9 cellular contexts compared by ENCODE assay signal in the genomic region with DNA sequence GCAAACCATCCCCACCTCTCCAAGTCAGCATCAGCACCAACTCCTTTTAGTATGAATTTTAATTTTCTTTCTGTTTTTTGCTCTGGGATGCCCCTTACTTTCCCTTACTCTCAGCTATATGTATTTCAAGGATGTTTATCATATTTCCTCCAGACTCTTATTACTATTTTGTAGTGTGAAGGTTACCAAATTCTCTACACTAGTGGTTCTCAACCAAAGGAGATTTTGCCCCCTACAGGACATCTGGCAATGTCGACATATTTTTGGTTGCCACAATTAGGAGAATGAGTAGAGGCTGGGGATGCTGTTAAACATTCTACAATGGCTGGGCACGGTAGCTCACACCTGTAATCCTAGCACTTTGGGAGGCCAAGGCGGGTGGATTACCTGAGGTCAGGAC. TPM values are rescaled to one million over a fixed set of nuclear protein-coding genes. Genes with fewer than 3 reads are reported as not detected.
DNase-seq lines count a peak whose midpoint lies in the region; ATAC-seq, FAIRE-seq and TF ChIP-seq lines count a peak whose summit lies in the region.
"Had no signal": no experiment of that assay in that cellular context is flagged by ENCODE, and none has a peak within 500 bp of the region (broad histone marks: within the 10 kb centered on the region; RNA-seq: fewer than 3 reads in every experiment).

No MANE protein-coding gene starts in this region.

- TF ChIP-seq POLR2A in GM12891 (IDR thresholded peaks at IDR 0.05; ENCODE audit: low read depth, low read length) (no peak), endothelial cell of umbilical vein (IDR thresholded peaks at IDR 0.05; ENCODE audit: low read depth, low read length) (no peak)

- H3K27ac ChIP-seq in OCI-LY7 (ENCODE audit: low read depth, low read length, poor library complexity, severe bottlenecking), result no peak overlapping the region
- no peak overlapping the region for H3K27ac ChIP-seq in endothelial cell of umbilical vein (ENCODE audit: insufficient read depth, low read depth, low read length)
- H3K27ac ChIP-seq: pancreas had no signal

- no peaks in the 10 kb centered on the region for H4K20me1 ChIP-seq in OCI-LY7 (ENCODE audit: insufficient read depth, low read length)
- no peaks in the 10 kb centered on the region for H4K20me1 ChIP-seq in endothelial cell of umbilical vein (replicated peaks; ENCODE audit: control insufficient read depth, extremely low read depth, insufficient read depth, low read length)

- peak overlapping the region in 1 of 3 experiments; percentile 2 for H3K27ac Mint-ChIP-seq in nephron

- no peaks in the 10 kb centered on the region for H3K9me3 Mint-ChIP-seq in nephron

- H3K9me3 ChIP-seq in OCI-LY7 (ENCODE audit: low read length), result no peaks in the 10 kb centered on the region
- no peaks in the 10 kb centered on the region for H3K9me3 ChIP-seq in endothelial cell of umbilical vein (replicated peaks; ENCODE audit: control insufficient read depth, insufficient read depth, low read length)
- H3K9me3 ChIP-seq: pancreas had no signal

- H3K4me2 ChIP-seq in OCI-LY7 (ENCODE audit: low read length) (no peak overlapping the region), endothelial cell of umbilical vein (ENCODE audit: insufficient read depth, low read length) (no peak overlapping the region)

- POLR2A ChIA-PET in OCI-LY7 (lab: Charles Lee) (interaction anchor here (0.6 kb wide), 1 partner anchor 112 kb away, joined by 5 read pairs; no protein-coding TSS in a partner anchor), endothelial cell of umbilical vein (lab: Charles Lee) (no interaction called here)

- H3K27me3 Mint-ChIP-seq in nephron (ENCODE audit: low read depth), result no peaks in the 10 kb centered on the region

- BruUV-seq in OCI-LY7 (replicated peaks; lab: Mats Ljungman, UMichigan) (no TSS peak), endothelial cell of umbilical vein (replicated peaks; lab: Mats Ljungman, UMichigan) (no TSS peak)

- H3K27me3 ChIP-seq in endothelial cell of umbilical vein (ENCODE audit: control insufficient read depth in 2 of 2, insufficient read depth in 2 of 2, low read length in 2 of 2), result no peaks in the 10 kb centered on the region
- H3K27me3 ChIP-seq: pancreas had no signal

- DNase-seq in CD1c-positive myeloid dendritic cell (ENCODE audit: extremely low spot score) (peak; percentile 36), GM12891 (ENCODE audit: insufficient read length, low spot score) (peak; percentile 7), OCI-LY7 (ENCODE audit: low spot score) (peak; percentile 58), endothelial cell of umbilical vein (ENCODE audit: low read depth, low spot score) (peak; percentile 37), GM19238 (ENCODE audit: insufficient read length, low spot score) (no peak)
- DNase-seq: pancreas had no signal

- H3K9ac ChIP-seq in endothelial cell of umbilical vein (replicated peaks; ENCODE audit: extremely low read depth, insufficient read depth, low read length), result no peak overlapping the region

- no peaks in the 10 kb centered on the region for H3K79me2 ChIP-seq in OCI-LY7 (ENCODE audit: insufficient read depth, low read depth, low read length)
- H3K79me2 ChIP-seq in endothelial cell of umbilical vein (ENCODE audit: control insufficient read depth, insufficient read depth, low read length), result no peaks in the 10 kb centered on the region

- H2AFZ ChIP-seq in OCI-LY7 (ENCODE audit: low read length) (no peak overlapping the region), endothelial cell of umbilical vein (ENCODE audit: low read depth, low read length) (no peak overlapping the region)

- H3K4me1 Mint-ChIP-seq in nephron, result peaks cover 20% of the 10 kb centered on the region

- H3K4me1 ChIP-seq in OCI-LY7 (ENCODE audit: insufficient read depth, low read length, poor library complexity, severe bottlenecking), result no peaks in the 10 kb centered on the region
- no peaks in the 10 kb centered on the region for H3K4me1 ChIP-seq in endothelial cell of umbilical vein (ENCODE audit: control insufficient read depth, extremely low read depth, insufficient read depth, low read length)
- H3K4me1 ChIP-seq: pancreas had no signal

- H3K36me3 ChIP-seq in OCI-LY7 (ENCODE audit: insufficient read depth, low read length), result peaks cover 10% of the 10 kb centered on the region; the same call in 1 of the 2 replicates
- H3K36me3 ChIP-seq in endothelial cell of umbilical vein (ENCODE audit: control insufficient read depth in 2 of 2, extremely low read depth in 1 of 2, insufficient read depth in 2 of 2, low read length in 2 of 2), result no peaks in the 10 kb centered on the region
- H3K36me3 ChIP-seq: pancreas had no signal

- H3K9me1 ChIP-seq in endothelial cell of umbilical vein (replicated peaks; ENCODE audit: control insufficient read depth, extremely low read depth, insufficient read depth, low read length), result no peaks in the 10 kb centered on the region

- no peak overlapping the region for H3K4me3 Mint-ChIP-seq in nephron

- H3K9me2 ChIP-seq in OCI-LY7 (ENCODE audit: insufficient read depth, low read length), result no peaks in the 10 kb centered on the region

- intact Hi-C loops in OCI-LY7 (cut with micrococcal nuclease; ENCODE audit: unreplicated experiment) (loop anchor here (5.0 kb wide), 1 partner anchor 128 kb away; no protein-coding TSS in a partner anchor), endothelial cell of umbilical vein (cut with micrococcal nuclease) (loop anchor here (1.0 kb wide), 1 partner anchor 407 kb away; no protein-coding TSS in a partner anchor)

- CTCF ChIA-PET in OCI-LY7 (lab: Charles Lee; ENCODE audit: unreplicated experiment), result no interaction called here
- CTCF ChIA-PET in endothelial cell of umbilical vein (lab: Charles Lee), result interaction anchor here (0.8 to 1.4 kb wide), 8 partner anchors 8 to 407 kb away, joined by 3 to 6 read pairs (median 3); no protein-coding TSS in a partner anchor

- ATAC-seq in HG03571 (IDR thresholded peaks at IDR 0.05; ENCODE audit: unreplicated experiment), result no peak
- ATAC-seq in HG03108 (IDR thresholded peaks at IDR 0.05; ENCODE audit: unreplicated experiment), result no peak

- FAIRE-seq in GM12891 (lab: Jason Lieb, UNC), result peak; percentile 65
- peak; percentile 35 for FAIRE-seq in endothelial cell of umbilical vein (lab: Jason Lieb, UNC)
- FAIRE-seq: pancreas had no signal

- peaks cover 4% of the 10 kb centered on the region for H3K36me3 Mint-ChIP-seq in nephron (ENCODE audit: low read depth)

- TF ChIP-seq CTCF in OCI-LY7 (conservative IDR thresholded peaks at IDR 0.05; ENCODE audit: low read length) (peak; percentile 77), endothelial cell of umbilical vein (IDR thresholded peaks at IDR 0.05; ENCODE audit: extremely low read depth in 1 of 2, insufficient read depth in 1 of 2, low read depth in 1 of 2, low read length in 2 of 2) (peak in 1 of 2 donors; percentile 39), nephron (IDR thresholded peaks at IDR 0.05; ENCODE audit: unreplicated experiment in 3 of 3) (peak in 2 of 3 experiments; percentile 28 to 31)

- H3K4me3 ChIP-seq in OCI-LY7 (ENCODE audit: low read depth, low read length, poor library complexity, severe bottlenecking) (no peak overlapping the region), endothelial cell of umbilical vein (replicated peaks in 1 of 3; ENCODE audit: insufficient read depth in 1 of 3, low read depth in 1 of 3, low read length in 3 of 3) (no peak overlapping the region)
- H3K4me3 ChIP-seq: pancreas had no signal

- dilution Hi-C loops in endothelial cell of umbilical vein (cut with MboI; ENCODE audit: extremely low pct_ligation_motif_present, low sequenced_read_pairs), result no loop called here

TF ChIP-seq in GM12891, 5 proteins besides CTCF, POLR2A, EP300 and RAD21 (continues in another document):
- TF ChIP-seq POLR2AphosphoS5 (IDR thresholded peaks at IDR 0.05; ENCODE audit: low read depth, low read length) (no peak), TAF1 (IDR thresholded peaks at IDR 0.05; ENCODE audit: low read depth, low read length) (no peak)

RNA-seq across cellular contexts. Expression of gene SOS2, which starts 29.1 kb away (rescaled TPM):
- 6.4 TPM for polyA plus RNA-seq in GM12891 (2012; ENCODE audit: low read depth, missing spikeins)
- total RNA-seq in OCI-LY7 (2014; rRNA removed; shearing (Covaris generic)), result 13.5 and 16.5 TPM in 2 replicates
- 25.2 and 34.7 TPM in 2 replicates for total RNA-seq in OCI-LY7 (2022)
- total RNA-seq in endothelial cell of umbilical vein, result 21.3 and 23.7 TPM in 2 replicates
- polyA plus RNA-seq in endothelial cell of umbilical vein, result 6.2 and 6.7 TPM in 2 replicates
- 6.8 and 7.8 TPM in 2 replicates for polyA plus RNA-seq in endothelial cell of umbilical vein (2011; cell fraction: cytosol; rRNA removed)
- polyA plus RNA-seq in endothelial cell of umbilical vein (2011; cell fraction: nucleus; rRNA removed), result 14.1 and 17.0 TPM in 2 replicates
- polyA plus RNA-seq in endothelial cell of umbilical vein (2012), result 10.2 and 13.5 TPM in 2 replicates
- polyA minus RNA-seq in endothelial cell of umbilical vein, result 14.3 and 14.9 TPM in 2 replicates
- polyA minus RNA-seq in endothelial cell of umbilical vein (2011; cell fraction: cytosol; rRNA and poly(A)+ RNA removed), result 7.2 TPM
- 37.4 and 49.6 TPM in 2 replicates for polyA minus RNA-seq in endothelial cell of umbilical vein (2011; cell fraction: nucleus; rRNA and poly(A)+ RNA removed)

RNA-seq across cellular contexts. Expression of gene L2HGDH, which starts 51.5 kb away (rescaled TPM):
- 7.6 TPM for polyA plus RNA-seq in GM12891 (2012; ENCODE audit: low read depth, missing spikeins)
- 8.7 and 10.0 TPM in 2 replicates for total RNA-seq in OCI-LY7 (2014; rRNA removed; shearing (Covaris generic))
- 14.6 and 19.8 TPM in 2 replicates for total RNA-seq in OCI-LY7 (2022)
- 5.3 and 5.4 TPM in 2 replicates for total RNA-seq in endothelial cell of umbilical vein
- 2.1 and 2.5 TPM in 2 replicates for polyA plus RNA-seq in endothelial cell of umbilical vein
- polyA plus RNA-seq in endothelial cell of umbilical vein (2011; cell fraction: cytosol; rRNA removed), result 2.5 TPM in 2 replicates
- 2.1 and 2.6 TPM in 2 replicates for polyA plus RNA-seq in endothelial cell of umbilical vein (2011; cell fraction: nucleus; rRNA removed)
- 3.6 and 4.0 TPM in 2 replicates for polyA plus RNA-seq in endothelial cell of umbilical vein (2012)
- 2.1 and 2.4 TPM in 2 replicates for polyA minus RNA-seq in endothelial cell of umbilical vein
- polyA minus RNA-seq in endothelial cell of umbilical vein (2011; cell fraction: cytosol; rRNA and poly(A)+ RNA removed), result 11.7 TPM
- 4.0 and 4.7 TPM in 2 replicates for polyA minus RNA-seq in endothelial cell of umbilical vein (2011; cell fraction: nucleus; rRNA and poly(A)+ RNA removed)

RNA-seq across cellular contexts. Expression of gene DMAC2L, which starts 51.6 kb away (rescaled TPM):
- polyA plus RNA-seq in GM12891 (2012; ENCODE audit: low read depth, missing spikeins), result 18.4 TPM
- 5.8 and 13.8 TPM in 2 replicates for total RNA-seq in OCI-LY7 (2014; rRNA removed; shearing (Covaris generic))
- total RNA-seq in OCI-LY7 (2022), result 31.3 and 33.0 TPM in 2 replicates
- 7.9 and 13.9 TPM in 2 replicates for total RNA-seq in endothelial cell of umbilical vein
- polyA plus RNA-seq in endothelial cell of umbilical vein, result 16.1 and 19.2 TPM in 2 replicates
- polyA plus RNA-seq in endothelial cell of umbilical vein (2011; cell fraction: cytosol; rRNA removed), result 15.7 and 15.9 TPM in 2 replicates
- 11.9 and 15.9 TPM in 2 replicates for polyA plus RNA-seq in endothelial cell of umbilical vein (2011; cell fraction: nucleus; rRNA removed)
- polyA plus RNA-seq in endothelial cell of umbilical vein (2012), result 9.0 and 9.6 TPM in 2 replicates
- 8.3 and 15.5 TPM in 2 replicates for polyA minus RNA-seq in endothelial cell of umbilical vein
- polyA minus RNA-seq in endothelial cell of umbilical vein (2011; cell fraction: cytosol; rRNA and poly(A)+ RNA removed), result 6.1 TPM
- 10.9 and 17.3 TPM in 2 replicates for polyA minus RNA-seq in endothelial cell of umbilical vein (2011; cell fraction: nucleus; rRNA and poly(A)+ RNA removed)
